Comparison of ENCODE assay signal across 8 cellular contexts in the genomic region with DNA sequence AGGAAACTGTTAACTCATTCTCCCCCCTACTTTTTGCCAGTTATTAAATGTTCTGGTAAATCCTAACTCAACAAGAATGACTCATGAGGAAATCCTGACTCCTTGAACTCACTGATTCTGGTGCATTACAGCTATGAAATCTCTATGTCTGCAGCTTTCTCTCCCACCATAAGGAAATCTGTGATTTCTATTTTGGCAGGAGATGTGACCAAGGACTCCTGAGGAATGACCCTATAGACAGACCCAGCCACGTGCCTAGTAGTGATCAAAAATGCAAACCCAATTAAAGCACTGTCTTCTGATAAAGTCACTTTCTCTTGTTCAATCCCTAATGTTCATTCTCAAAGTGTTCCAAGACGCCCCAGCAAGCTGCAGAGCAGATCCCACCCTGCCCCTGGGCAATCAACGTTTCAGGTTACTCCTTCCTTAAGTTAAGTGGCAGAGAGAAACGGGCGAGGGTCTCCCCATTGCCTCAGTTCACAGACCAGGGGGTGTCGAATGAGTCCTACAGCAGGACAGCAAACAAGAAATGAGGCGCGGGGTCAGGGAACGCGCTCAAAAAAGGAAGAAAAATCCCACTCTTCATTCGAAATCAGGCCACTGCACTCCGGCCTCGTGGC. TPM values are rescaled to one million over a fixed set of nuclear protein-coding genes. Genes with fewer than 3 reads are reported as not detected.
DNase-seq lines count a peak whose midpoint lies in the region; ATAC-seq and TF ChIP-seq lines count a peak whose summit lies in the region.

No MANE protein-coding gene starts in this region.

- DNase-seq in Ammon's horn (ENCODE audit: low spot score): peak; percentile 26
- peak; percentile 11 for DNase-seq in HEK293T (ENCODE audit: extremely low spot score)
- no peak for DNase-seq in activated CD8-positive, alpha-beta T cell treated with anti-CD3 and anti-CD28 coated beads, Interleukin-2, amount 10 ng/mL, durations not matched to agents 7 days and 5 days
- peak; percentile 33 for DNase-seq in glomerular visceral epithelial cell (ENCODE audit: extremely low spot score)
- peak; percentile 71 for DNase-seq in pulmonary artery endothelial cell (ENCODE audit: low read depth, low spot score)
- DNase-seq in NCI-H748 (lab: John Stamatoyannopoulos, UW; ENCODE audit: unreplicated experiment): no peak
- DNase-seq in NCI-H1048 (lab: John Stamatoyannopoulos, UW): no peak
- DNase-seq in MV-4-11 (lab: John Stamatoyannopoulos, UW): no peak

- no peaks in the 10 kb centered on the region for H3K36me3 Mint-ChIP-seq in activated CD8-positive, alpha-beta T cell treated with anti-CD3 and anti-CD28 coated beads, Interleukin-2, amount 10 ng/mL, durations not matched to agents 7 days and 5 days (ENCODE audit: low read depth)

- POLR2A ChIA-PET in HEK293T (lab: Yijun Ruan, JAX): interaction anchor here (1.9 kb wide), 1 partner anchor 250 kb away, joined by 6 read pairs; the partner anchor contains the start of gene UCHL5
- POLR2A ChIA-PET in activated CD8-positive, alpha-beta T cell treated with anti-CD3 and anti-CD28 coated beads, Interleukin-2, amount 10 ng/mL, durations not matched to agents 7 days and 5 days (lab: Charles Lee): interaction anchor here (3.5 kb wide), 1 partner anchor 251 kb away, joined by 21 read pairs; the partner anchor contains the start of genes RO60 and UCHL5

- ATAC-seq in activated CD8-positive, alpha-beta T cell treated with anti-CD3 and anti-CD28 coated beads, Interleukin-2, amount 10 ng/mL, durations not matched to agents 7 days and 5 days: no peak

- CTCF ChIA-PET in HEK293T (lab: Yijun Ruan, JAX): interaction anchor here (0.7 to 2.2 kb wide), 5 partner anchors 43 to 711 kb away, joined by 3 to 10 read pairs (median 3); no protein-coding TSS in a partner anchor
- CTCF ChIA-PET in activated CD8-positive, alpha-beta T cell treated with anti-CD3 and anti-CD28 coated beads, Interleukin-2, amount 10 ng/mL, durations not matched to agents 7 days and 5 days (lab: Charles Lee): interaction anchor here (0.7 to 6.6 kb wide), 12 partner anchors 70 to 334 kb away, joined by 3 to 80 read pairs (median 6); partner anchors contain the start of gene UCHL5

- peaks cover 12% of the 10 kb centered on the region for H3K27me3 Mint-ChIP-seq in activated CD8-positive, alpha-beta T cell treated with anti-CD3 and anti-CD28 coated beads, Interleukin-2, amount 10 ng/mL, durations not matched to agents 7 days and 5 days (ENCODE audit: low read depth)

- peak overlapping the region; percentile 87 for H3K4me3 Mint-ChIP-seq in activated CD8-positive, alpha-beta T cell treated with anti-CD3 and anti-CD28 coated beads, Interleukin-2, amount 10 ng/mL, durations not matched to agents 7 days and 5 days

- H3K27ac Mint-ChIP-seq in activated CD8-positive, alpha-beta T cell treated with anti-CD3 and anti-CD28 coated beads, Interleukin-2, amount 10 ng/mL, durations not matched to agents 7 days and 5 days: peak overlapping the region; percentile 53

- H3K9me3 Mint-ChIP-seq in activated CD8-positive, alpha-beta T cell treated with anti-CD3 and anti-CD28 coated beads, Interleukin-2, amount 10 ng/mL, durations not matched to agents 7 days and 5 days (ENCODE audit: insufficient read depth): no peaks in the 10 kb centered on the region

- peaks cover 26% of the 10 kb centered on the region for H3K4me1 Mint-ChIP-seq in activated CD8-positive, alpha-beta T cell treated with anti-CD3 and anti-CD28 coated beads, Interleukin-2, amount 10 ng/mL, durations not matched to agents 7 days and 5 days (ENCODE audit: low read depth)

TF ChIP-seq in HEK293T, 16 proteins besides CTCF, POLR2A, EP300 and RAD21:
- TF ChIP-seq FOXA1 (IDR thresholded peaks at IDR 0.05) (no peak), CTBP1 (IDR thresholded peaks at IDR 0.05; ENCODE audit: borderline replicate concordance) (no peak)

RNA-seq across cellular contexts. Expression of gene RGS2, which starts 0.8 kb away (rescaled TPM):
- total RNA-seq in activated CD8-positive, alpha-beta T cell treated with anti-CD3 and anti-CD28 coated beads, Interleukin-2, amount 10 ng/mL, durations not matched to agents 7 days and 5 days: 1 to 10 TPM; 6.2 to 6.5 TPM
- total RNA-seq in pulmonary artery endothelial cell: 10.1 and 27.4 TPM in 2 replicates

Comparison
In these comparisons a context has a peak if more than half of its experiments do, and no peak if none do; other contexts are left out.
1. DNase-seq: peak in Ammon's horn (single experiment), HEK293T (single experiment), glomerular visceral epithelial cell (single experiment) and pulmonary artery endothelial cell (single experiment); none in activated CD8-positive, alpha-beta T cell treated with anti-CD3 and anti-CD28 coated beads, Interleukin-2, amount 10 ng/mL, durations not matched to agents 7 days and 5 days (single experiment), NCI-H748 (single experiment), NCI-H1048 (single experiment) and MV-4-11 (single experiment).